In the genomic region with DNA sequence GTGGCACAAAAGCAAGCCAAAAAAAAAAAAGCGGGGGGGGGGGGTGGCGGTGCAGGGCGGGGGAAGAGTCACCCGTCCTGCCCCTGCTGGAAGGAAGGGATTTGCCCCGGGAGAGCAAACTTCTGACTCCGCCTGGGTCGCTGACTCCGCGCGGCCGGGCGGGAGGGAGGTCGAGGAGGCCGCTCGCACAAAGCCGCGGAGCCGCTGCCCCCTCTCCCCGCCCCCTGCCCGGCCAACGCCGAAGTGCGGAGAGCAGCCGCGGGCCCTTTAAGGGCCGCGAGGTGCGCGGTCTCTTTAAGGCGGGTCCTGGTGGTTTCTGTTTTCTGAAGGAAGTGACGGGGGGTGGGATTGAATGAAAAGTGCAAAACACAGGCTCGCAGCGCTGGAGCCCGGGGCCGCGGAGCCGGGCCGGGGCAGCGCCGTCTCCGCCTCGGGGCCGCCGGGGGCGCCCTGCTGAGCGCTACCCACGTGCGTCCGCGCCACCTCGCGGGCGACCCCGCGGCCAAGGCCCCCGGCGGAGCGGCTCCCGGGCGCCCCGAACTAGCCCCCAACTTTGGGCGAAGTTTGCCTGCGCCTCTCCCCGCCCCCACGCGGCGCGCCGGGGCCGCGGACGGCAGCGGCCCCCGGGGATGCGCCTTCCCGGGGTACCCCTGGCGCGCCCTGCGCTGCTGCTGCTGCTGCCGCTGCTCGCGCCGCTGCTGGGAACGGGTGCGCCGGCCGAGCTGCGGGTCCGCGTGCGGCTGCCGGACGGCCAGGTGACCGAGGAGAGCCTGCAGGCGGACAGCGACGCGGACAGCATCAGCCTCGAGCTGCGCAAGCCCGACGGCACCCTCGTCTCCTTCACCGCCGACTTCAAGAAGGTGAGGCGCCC, we compare ENCODE assay signal across 8 cellular contexts. TPM values are rescaled to one million over a fixed set of nuclear protein-coding genes. Genes with fewer than 3 reads are reported as not detected.
DNase-seq lines count a peak whose midpoint lies in the region; ATAC-seq and TF ChIP-seq lines count a peak whose summit lies in the region.

A gene (plus strand): TSS at position 382 of the 871 bp plus-strand sequence. CDS start 248 bp downstream, at position 630.

- H3K27ac Mint-ChIP-seq in CD14-positive monocyte, result peak within 1 kb of the TSS; percentile 93 to 99 (median 98)

- intact Hi-C loops in CD14-positive monocyte (cut with micrococcal nuclease) (no loop called here), cardiac septum (cut with DNase I) (no loop called here), transverse colon (cut with DNase I; ENCODE audit: low total_unique reads) (no loop called here)

- no peak for TF ChIP-seq EP300 in transverse colon (IDR thresholded peaks at IDR 0.05; ENCODE audit: low read depth)

- H3K27ac ChIP-seq in transverse colon, result peak within 1 kb of the TSS; percentile 84 to 92 (median 89)

- peak within 1 kb of the TSS; percentile 96 to 99 for H3K4me3 Mint-ChIP-seq in CD14-positive monocyte

- peak; percentile 51 for TF ChIP-seq POLR2A in transverse colon (IDR thresholded peaks at IDR 0.05)

- H3K27me3 Mint-ChIP-seq in CD14-positive monocyte (ENCODE audit: low read depth in 3 of 3), result peaks cover 1 to 5% (median 3%) of the 10 kb centered on the region in 3 donors

- H3K4me3 ChIP-seq in adipocyte (ENCODE audit: low read length) (peak within 1 kb of the TSS; percentile 96), transverse colon (peak within 1 kb of the TSS; percentile 39 to 89 (median 76))

- H3K9me3 ChIP-seq in adipocyte (ENCODE audit: control insufficient read depth, low read length) (no peaks in the 10 kb centered on the region), transverse colon (no peaks in the 10 kb centered on the region)

- DNase-seq in CD14-positive monocyte (ENCODE audit: low spot score) (peak; percentile 56), HS-5 (ENCODE audit: low read depth) (peak; percentile 46), adipocyte (ENCODE audit: low read depth) (peak; percentile 89), cardiac septum (ENCODE audit: low spot score) (peak; percentile 83), pons (ENCODE audit: low spot score) (peak; percentile 44), transverse colon (peak; percentile 73)

- ATAC-seq in GM19438 (IDR thresholded peaks at IDR 0.05; ENCODE audit: low read depth, unreplicated experiment), result peak; percentile 94
- ATAC-seq in SK-N-SH treated with all-trans-retinoic acid at 6 μM for 48 hours, result peak; percentile 89

- H3K36me3 Mint-ChIP-seq in CD14-positive monocyte, result peaks cover 25 to 31% of the 10 kb centered on the region in 2 donors

- TF ChIP-seq CTCF in CD14-positive monocyte (IDR thresholded peaks at IDR 0.05) (peak; percentile 28), transverse colon (IDR thresholded peaks at IDR 0.05) (peak; percentile 28 to 59 (median 37))

- peaks cover 61% of the 10 kb centered on the region for H3K4me1 ChIP-seq in adipocyte (ENCODE audit: control insufficient read depth, insufficient read depth, low read length)
- H3K4me1 ChIP-seq in transverse colon, result peaks cover 15 to 63% (median 45%) of the 10 kb centered on the region in 4 donors

- H3K27me3 ChIP-seq in adipocyte (replicated peaks; ENCODE audit: control insufficient read depth, insufficient read depth, low read length) (no peaks in the 10 kb centered on the region), transverse colon (no peaks in the 10 kb centered on the region)

- peaks cover 67% of the 10 kb centered on the region for H3K4me1 Mint-ChIP-seq in CD14-positive monocyte

- H3K9ac ChIP-seq in adipocyte (ENCODE audit: low read length), result peak within 1 kb of the TSS; percentile 98

- WGBS in transverse colon (ENCODE audit: low coverage in 1 of 2), 2 donors, result 1% methylated on average over 46 of the region's 106 CpGs; no CpG with 5 or more reads in 1 of the 2 donors

- no peaks in the 10 kb centered on the region for H3K9me3 Mint-ChIP-seq in CD14-positive monocyte

- H3K36me3 ChIP-seq in adipocyte (ENCODE audit: control insufficient read depth, insufficient read depth, low read length, severe bottlenecking) (peaks cover 9% of the 10 kb centered on the region), transverse colon (peaks cover 0 to 4% (median 0%) of the 10 kb centered on the region in 4 donors)

- in situ Hi-C loops in transverse colon (cut with MboI; ENCODE audit: low pct_ligation_motif_present in 1 of 4, low pct_unique_long_range_greater_than_20kb in 1 of 4, low sequenced_read_pairs in 3 of 4), result no loop called here

TF ChIP-seq in SK-N-SH treated with all-trans-retinoic acid at 6 μM for 48 hours, 23 proteins besides CTCF, POLR2A, EP300 and RAD21:
- no peak for TF ChIP-seq GLIS3 (CRISPR knock-in tag; IDR thresholded peaks at IDR 0.05)
- TF ChIP-seq, protein P1, sequence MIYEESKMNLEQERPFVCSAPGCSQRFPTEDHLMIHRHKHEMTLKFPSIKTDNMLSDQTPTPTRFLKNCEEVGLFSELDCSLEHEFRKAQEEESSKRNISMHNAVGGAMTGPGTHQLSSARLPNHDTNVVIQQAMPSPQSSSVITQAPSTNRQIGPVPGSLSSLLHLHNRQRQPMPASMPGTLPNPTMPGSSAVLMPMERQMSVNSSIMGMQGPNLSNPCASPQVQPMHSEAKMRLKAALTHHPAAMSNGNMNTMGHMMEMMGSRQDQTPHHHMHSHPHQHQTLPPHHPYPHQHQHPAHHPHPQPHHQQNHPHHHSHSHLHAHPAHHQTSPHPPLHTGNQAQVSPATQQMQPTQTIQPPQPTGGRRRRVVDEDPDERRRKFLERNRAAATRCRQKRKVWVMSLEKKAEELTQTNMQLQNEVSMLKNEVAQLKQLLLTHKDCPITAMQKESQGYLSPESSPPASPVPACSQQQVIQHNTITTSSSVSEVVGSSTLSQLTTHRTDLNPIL (CRISPR knock-in tag; IDR thresholded peaks at IDR 0.05; ENCODE audit: low read depth), result no peak
- TF ChIP-seq ZFP30 (CRISPR knock-in tag; IDR thresholded peaks at IDR 0.05), result no peak
- TF ChIP-seq CSDC2 (CRISPR knock-in tag; IDR thresholded peaks at IDR 0.05), result no peak
- no peak for TF ChIP-seq ZNF8 (CRISPR knock-in tag; IDR thresholded peaks at IDR 0.05)
- no peak for TF ChIP-seq BACH2 (CRISPR knock-in tag; IDR thresholded peaks at IDR 0.05; ENCODE audit: borderline replicate concordance)
- no peak for TF ChIP-seq ZC3H10 (CRISPR knock-in tag; IDR thresholded peaks at IDR 0.05)
- no peak for TF ChIP-seq RARB (CRISPR knock-in tag; IDR thresholded peaks at IDR 0.05)
- TF ChIP-seq ISL1 (CRISPR knock-in tag; IDR thresholded peaks at IDR 0.05), result no peak
- no peak for TF ChIP-seq OSR1 (CRISPR knock-in tag; IDR thresholded peaks at IDR 0.05)
- no peak for TF ChIP-seq ZNF70 (CRISPR knock-in tag; IDR thresholded peaks at IDR 0.05)
- TF ChIP-seq, protein P2, sequence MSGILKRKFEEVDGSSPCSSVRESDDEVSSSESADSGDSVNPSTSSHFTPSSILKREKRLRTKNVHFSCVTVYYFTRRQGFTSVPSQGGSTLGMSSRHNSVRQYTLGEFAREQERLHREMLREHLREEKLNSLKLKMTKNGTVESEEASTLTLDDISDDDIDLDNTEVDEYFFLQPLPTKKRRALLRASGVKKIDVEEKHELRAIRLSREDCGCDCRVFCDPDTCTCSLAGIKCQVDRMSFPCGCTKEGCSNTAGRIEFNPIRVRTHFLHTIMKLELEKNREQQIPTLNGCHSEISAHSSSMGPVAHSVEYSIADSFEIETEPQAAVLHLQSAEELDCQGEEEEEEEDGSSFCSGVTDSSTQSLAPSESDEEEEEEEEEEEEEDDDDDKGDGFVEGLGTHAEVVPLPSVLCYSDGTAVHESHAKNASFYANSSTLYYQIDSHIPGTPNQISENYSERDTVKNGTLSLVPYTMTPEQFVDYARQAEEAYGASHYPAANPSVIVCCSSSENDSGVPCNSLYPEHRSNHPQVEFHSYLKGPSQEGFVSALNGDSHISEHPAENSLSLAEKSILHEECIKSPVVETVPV (CRISPR knock-in tag; IDR thresholded peaks at IDR 0.05), result no peak

RNA-seq across cellular contexts. Expression of the gene that starts here (rescaled TPM):
- polyA plus RNA-seq in CD14-positive monocyte, result 10 to 100 TPM; 31.5 to 49.2 TPM
- total RNA-seq in cardiac septum (17.8 TPM), transverse colon (100 to 1,000 TPM in 3 of 4 donors, 10 to 100 TPM in 1; 78.8 to 553 (median 287) TPM)

Comparison
In these comparisons a context has a peak if more than half of its experiments do, and no peak if none do; other contexts are left out.
1. Peak in every context shown above with its lines: DNase-seq, ATAC-seq, H3K4me3 ChIP-seq and H3K27ac ChIP-seq.